1 cellular context compared by ENCODE assay signal in the genomic region with DNA sequence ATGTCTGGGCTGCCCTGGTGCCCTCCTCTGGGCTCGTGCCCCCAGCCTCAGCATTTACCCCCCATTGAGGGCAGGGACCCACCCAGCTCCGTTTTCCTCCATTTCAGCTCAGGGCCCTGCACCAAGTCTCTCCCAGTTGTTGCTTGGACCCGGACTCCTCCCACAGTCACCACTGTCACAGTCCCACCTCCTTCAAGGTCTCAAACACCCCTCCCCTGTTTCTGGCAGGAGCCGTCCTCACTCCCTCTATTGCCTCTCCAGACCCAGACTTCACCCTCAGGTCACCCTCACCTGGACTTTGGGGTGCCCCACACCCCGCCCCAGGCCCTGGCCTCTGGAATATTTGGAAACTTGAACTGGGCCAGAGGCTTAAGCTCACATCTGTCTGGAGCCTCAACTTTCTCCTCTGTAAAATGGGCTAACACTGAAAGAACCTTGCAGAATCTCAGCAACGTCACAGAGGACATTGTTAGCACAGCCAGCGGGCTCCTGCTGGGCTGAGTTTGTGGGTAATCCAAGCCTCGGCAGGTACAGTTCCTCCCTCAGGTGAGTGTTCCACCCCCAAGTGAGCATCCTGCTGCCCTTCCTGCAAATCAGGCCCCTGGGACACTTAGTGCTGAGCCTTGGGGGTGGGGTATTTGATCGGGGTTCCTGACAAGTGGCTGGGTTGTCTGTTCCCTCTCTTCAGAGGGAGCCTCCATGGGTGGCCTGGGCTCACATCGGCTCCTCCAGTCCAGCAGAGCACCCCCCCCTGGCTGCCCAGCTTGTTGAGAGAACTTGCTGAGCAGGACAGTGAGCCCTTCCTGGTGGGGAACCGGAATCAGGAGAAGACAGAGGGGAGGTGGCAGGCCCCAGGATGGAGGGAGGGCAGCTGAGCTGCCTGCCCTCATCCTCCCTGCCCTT.
TF ChIP-seq lines count a peak whose summit lies in the region.

No MANE protein-coding gene starts in this region.

TF ChIP-seq in K562, 482 proteins besides CTCF, POLR2A, EP300 and RAD21 (continued from another document and continues in another):
- TF ChIP-seq, protein P1, sequence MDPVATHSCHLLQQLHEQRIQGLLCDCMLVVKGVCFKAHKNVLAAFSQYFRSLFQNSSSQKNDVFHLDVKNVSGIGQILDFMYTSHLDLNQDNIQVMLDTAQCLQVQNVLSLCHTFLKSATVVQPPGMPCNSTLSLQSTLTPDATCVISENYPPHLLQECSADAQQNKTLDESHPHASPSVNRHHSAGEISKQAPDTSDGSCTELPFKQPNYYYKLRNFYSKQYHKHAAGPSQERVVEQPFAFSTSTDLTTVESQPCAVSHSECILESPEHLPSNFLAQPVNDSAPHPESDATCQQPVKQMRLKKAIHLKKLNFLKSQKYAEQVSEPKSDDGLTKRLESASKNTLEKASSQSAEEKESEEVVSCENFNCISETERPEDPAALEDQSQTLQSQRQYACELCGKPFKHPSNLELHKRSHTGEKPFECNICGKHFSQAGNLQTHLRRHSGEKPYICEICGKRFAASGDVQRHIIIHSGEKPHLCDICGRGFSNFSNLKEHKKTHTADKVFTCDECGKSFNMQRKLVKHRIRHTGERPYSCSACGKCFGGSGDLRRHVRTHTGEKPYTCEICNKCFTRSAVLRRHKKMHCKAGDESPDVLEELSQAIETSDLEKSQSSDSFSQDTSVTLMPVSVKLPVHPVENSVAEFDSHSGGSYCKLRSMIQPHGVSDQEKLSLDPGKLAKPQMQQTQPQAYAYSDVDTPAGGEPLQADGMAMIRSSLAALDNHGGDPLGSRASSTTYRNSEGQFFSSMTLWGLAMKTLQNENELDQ (CRISPR knock-in tag; IDR thresholded peaks at IDR 0.05; ENCODE audit: borderline replicate concordance): 0 out of 2 replicates have a peak, but pooled peaks have one; percentile 16
- no peak for TF ChIP-seq NCOA1 (IDR thresholded peaks at IDR 0.05; ENCODE audit: low read depth)
- TF ChIP-seq ZNF586 (CRISPR knock-in tag; conservative IDR thresholded peaks at IDR 0.05): no peak
- no peak for TF ChIP-seq SNRNP70 (optimal IDR thresholded peaks at IDR 0.05; ENCODE audit: low read depth, low read length)
- peak; percentile 90 for TF ChIP-seq RBM25 (IDR thresholded peaks at IDR 0.05; ENCODE audit: low read depth, low read length, severe bottlenecking)
- no peak for TF ChIP-seq ETS2 (tag; IDR thresholded peaks at IDR 0.05; ENCODE audit: borderline replicate concordance, poor library complexity, severe bottlenecking)
- TF ChIP-seq, protein P2, sequence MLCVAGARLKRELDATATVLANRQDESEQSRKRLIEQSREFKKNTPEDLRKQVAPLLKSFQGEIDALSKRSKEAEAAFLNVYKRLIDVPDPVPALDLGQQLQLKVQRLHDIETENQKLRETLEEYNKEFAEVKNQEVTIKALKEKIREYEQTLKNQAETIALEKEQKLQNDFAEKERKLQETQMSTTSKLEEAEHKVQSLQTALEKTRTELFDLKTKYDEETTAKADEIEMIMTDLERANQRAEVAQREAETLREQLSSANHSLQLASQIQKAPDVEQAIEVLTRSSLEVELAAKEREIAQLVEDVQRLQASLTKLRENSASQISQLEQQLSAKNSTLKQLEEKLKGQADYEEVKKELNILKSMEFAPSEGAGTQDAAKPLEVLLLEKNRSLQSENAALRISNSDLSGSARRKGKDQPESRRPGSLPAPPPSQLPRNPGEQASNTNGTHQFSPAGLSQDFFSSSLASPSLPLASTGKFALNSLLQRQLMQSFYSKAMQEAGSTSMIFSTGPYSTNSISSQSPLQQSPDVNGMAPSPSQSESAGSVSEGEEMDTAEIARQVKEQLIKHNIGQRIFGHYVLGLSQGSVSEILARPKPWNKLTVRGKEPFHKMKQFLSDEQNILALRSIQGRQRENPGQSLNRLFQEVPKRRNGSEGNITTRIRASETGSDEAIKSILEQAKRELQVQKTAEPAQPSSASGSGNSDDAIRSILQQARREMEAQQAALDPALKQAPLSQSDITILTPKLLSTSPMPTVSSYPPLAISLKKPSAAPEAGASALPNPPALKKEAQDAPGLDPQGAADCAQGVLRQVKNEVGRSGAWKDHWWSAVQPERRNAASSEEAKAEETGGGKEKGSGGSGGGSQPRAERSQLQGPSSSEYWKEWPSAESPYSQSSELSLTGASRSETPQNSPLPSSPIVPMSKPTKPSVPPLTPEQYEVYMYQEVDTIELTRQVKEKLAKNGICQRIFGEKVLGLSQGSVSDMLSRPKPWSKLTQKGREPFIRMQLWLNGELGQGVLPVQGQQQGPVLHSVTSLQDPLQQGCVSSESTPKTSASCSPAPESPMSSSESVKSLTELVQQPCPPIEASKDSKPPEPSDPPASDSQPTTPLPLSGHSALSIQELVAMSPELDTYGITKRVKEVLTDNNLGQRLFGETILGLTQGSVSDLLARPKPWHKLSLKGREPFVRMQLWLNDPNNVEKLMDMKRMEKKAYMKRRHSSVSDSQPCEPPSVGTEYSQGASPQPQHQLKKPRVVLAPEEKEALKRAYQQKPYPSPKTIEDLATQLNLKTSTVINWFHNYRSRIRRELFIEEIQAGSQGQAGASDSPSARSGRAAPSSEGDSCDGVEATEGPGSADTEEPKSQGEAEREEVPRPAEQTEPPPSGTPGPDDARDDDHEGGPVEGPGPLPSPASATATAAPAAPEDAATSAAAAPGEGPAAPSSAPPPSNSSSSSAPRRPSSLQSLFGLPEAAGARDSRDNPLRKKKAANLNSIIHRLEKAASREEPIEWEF (CRISPR knock-in tag; IDR thresholded peaks at IDR 0.05): no peak
- no peak for TF ChIP-seq ZNF780A (CRISPR knock-in tag; IDR thresholded peaks at IDR 0.05)
- no peak for TF ChIP-seq HOXB6 (CRISPR knock-in tag; IDR thresholded peaks at IDR 0.05; ENCODE audit: borderline replicate concordance)
- no peak for TF ChIP-seq ZSCAN32 (CRISPR knock-in tag; IDR thresholded peaks at IDR 0.05)
- no peak for TF ChIP-seq ILF3 (IDR thresholded peaks at IDR 0.05; ENCODE audit: borderline replicate concordance)
- TF ChIP-seq PHB2 (IDR thresholded peaks at IDR 0.05; ENCODE audit: low read depth): no peak
- TF ChIP-seq ASH1L (IDR thresholded peaks at IDR 0.05; ENCODE audit: borderline replicate concordance, low read depth, partially characterized antibody): no peak
- no peak for TF ChIP-seq ZNF311 (CRISPR knock-in tag; IDR thresholded peaks at IDR 0.05)
- no peak for TF ChIP-seq GATAD2A (IDR thresholded peaks at IDR 0.05)
- TF ChIP-seq, protein P3, sequence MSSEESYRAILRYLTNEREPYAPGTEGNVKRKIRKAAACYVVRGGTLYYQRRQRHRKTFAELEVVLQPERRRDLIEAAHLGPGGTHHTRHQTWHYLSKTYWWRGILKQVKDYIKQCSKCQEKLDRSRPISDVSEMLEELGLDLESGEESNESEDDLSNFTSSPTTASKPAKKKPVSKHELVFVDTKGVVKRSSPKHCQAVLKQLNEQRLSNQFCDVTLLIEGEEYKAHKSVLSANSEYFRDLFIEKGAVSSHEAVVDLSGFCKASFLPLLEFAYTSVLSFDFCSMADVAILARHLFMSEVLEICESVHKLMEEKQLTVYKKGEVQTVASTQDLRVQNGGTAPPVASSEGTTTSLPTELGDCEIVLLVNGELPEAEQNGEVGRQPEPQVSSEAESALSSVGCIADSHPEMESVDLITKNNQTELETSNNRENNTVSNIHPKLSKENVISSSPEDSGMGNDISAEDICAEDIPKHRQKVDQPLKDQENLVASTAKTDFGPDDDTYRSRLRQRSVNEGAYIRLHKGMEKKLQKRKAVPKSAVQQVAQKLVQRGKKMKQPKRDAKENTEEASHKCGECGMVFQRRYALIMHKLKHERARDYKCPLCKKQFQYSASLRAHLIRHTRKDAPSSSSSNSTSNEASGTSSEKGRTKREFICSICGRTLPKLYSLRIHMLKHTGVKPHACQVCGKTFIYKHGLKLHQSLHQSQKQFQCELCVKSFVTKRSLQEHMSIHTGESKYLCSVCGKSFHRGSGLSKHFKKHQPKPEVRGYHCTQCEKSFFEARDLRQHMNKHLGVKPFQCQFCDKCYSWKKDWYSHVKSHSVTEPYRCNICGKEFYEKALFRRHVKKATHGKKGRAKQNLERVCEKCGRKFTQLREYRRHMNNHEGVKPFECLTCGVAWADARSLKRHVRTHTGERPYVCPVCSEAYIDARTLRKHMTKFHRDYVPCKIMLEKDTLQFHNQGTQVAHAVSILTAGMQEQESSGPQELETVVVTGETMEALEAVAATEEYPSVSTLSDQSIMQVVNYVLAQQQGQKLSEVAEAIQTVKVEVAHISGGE (CRISPR knock-in tag; IDR thresholded peaks at IDR 0.05): no peak
- no peak for TF ChIP-seq ADNP (tag; IDR thresholded peaks at IDR 0.05)
- TF ChIP-seq LARP7 (IDR thresholded peaks at IDR 0.05): no peak
- no peak for TF ChIP-seq ZEB2 (IDR thresholded peaks at IDR 0.05)
- no peak for TF ChIP-seq ZNF175 (CRISPR knock-in tag; IDR thresholded peaks at IDR 0.05; ENCODE audit: low read depth)
- peak; percentile 58; the same call in 1 of the 2 replicates for TF ChIP-seq HDAC2 (IDR thresholded peaks at IDR 0.05)
- TF ChIP-seq PML (IDR thresholded peaks at IDR 0.05; ENCODE audit: low read length): no peak
- TF ChIP-seq RBM39 (optimal IDR thresholded peaks at IDR 0.05; ENCODE audit: low read depth, low read length): no peak
- peak; percentile 65; the same call in 1 of the 2 replicates for TF ChIP-seq CBX1 (IDR thresholded peaks at IDR 0.05; ENCODE audit: low read depth)
- no peak for TF ChIP-seq MEF2D (tag; conservative IDR thresholded peaks at IDR 0.05; ENCODE audit: low read depth)
- TF ChIP-seq NFIC (IDR thresholded peaks at IDR 0.05): no peak
- no peak; the same call in 1 of the 2 replicates for TF ChIP-seq RBFOX2 (IDR thresholded peaks at IDR 0.05; ENCODE audit: low read depth, low read length)
- peak; percentile 5; the same call in 1 of the 2 replicates for TF ChIP-seq PHF8 (IDR thresholded peaks at IDR 0.05; ENCODE audit: borderline replicate concordance, low read length)
- TF ChIP-seq, protein P4, sequence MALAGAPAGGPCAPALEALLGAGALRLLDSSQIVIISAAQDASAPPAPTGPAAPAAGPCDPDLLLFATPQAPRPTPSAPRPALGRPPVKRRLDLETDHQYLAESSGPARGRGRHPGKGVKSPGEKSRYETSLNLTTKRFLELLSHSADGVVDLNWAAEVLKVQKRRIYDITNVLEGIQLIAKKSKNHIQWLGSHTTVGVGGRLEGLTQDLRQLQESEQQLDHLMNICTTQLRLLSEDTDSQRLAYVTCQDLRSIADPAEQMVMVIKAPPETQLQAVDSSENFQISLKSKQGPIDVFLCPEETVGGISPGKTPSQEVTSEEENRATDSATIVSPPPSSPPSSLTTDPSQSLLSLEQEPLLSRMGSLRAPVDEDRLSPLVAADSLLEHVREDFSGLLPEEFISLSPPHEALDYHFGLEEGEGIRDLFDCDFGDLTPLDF (CRISPR knock-in tag; IDR thresholded peaks at IDR 0.05): no peak
- TF ChIP-seq SP2 (IDR thresholded peaks at IDR 0.05; ENCODE audit: extremely low read depth, low read depth, low read length, poor library complexity, severe bottlenecking): no peak
- TF ChIP-seq JUNB (CRISPR knock-in tag; conservative IDR thresholded peaks at IDR 0.05): no peak
- no peak for TF ChIP-seq ZNF79 (CRISPR knock-in tag; IDR thresholded peaks at IDR 0.05; ENCODE audit: low read depth)
- no peak for TF ChIP-seq ZNF696 (CRISPR knock-in tag; conservative IDR thresholded peaks at IDR 0.05)
- TF ChIP-seq, protein P5, sequence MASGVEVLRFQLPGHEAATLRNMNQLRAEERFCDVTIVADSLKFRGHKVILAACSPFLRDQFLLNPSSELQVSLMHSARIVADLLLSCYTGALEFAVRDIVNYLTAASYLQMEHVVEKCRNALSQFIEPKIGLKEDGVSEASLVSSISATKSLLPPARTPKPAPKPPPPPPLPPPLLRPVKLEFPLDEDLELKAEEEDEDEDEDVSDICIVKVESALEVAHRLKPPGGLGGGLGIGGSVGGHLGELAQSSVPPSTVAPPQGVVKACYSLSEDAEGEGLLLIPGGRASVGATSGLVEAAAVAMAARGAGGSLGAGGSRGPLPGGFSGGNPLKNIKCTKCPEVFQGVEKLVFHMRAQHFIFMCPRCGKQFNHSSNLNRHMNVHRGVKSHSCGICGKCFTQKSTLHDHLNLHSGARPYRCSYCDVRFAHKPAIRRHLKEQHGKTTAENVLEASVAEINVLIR (CRISPR knock-in tag; IDR thresholded peaks at IDR 0.05): no peak
- TF ChIP-seq, protein P6, sequence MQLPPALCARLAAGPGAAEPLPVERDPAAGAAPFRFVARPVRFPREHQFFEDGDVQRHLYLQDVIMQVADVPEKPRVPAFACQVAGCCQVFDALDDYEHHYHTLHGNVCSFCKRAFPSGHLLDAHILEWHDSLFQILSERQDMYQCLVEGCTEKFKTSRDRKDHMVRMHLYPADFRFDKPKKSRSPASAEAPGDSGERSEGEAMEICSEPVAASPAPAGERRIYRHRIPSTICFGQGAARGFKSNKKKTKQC (CRISPR knock-in tag; IDR thresholded peaks at IDR 0.05): no peak
- TF ChIP-seq, protein P7, sequence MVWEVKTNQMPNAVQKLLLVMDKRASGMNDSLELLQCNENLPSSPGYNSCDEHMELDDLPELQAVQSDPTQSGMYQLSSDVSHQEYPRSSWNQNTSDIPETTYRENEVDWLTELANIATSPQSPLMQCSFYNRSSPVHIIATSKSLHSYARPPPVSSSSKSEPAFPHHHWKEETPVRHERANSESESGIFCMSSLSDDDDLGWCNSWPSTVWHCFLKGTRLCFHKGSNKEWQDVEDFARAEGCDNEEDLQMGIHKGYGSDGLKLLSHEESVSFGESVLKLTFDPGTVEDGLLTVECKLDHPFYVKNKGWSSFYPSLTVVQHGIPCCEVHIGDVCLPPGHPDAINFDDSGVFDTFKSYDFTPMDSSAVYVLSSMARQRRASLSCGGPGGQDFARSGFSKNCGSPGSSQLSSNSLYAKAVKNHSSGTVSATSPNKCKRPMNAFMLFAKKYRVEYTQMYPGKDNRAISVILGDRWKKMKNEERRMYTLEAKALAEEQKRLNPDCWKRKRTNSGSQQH (CRISPR knock-in tag; IDR thresholded peaks at IDR 0.05): 0 out of 2 replicates have a peak, but pooled peaks have one; percentile 2
- TF ChIP-seq, protein P8, sequence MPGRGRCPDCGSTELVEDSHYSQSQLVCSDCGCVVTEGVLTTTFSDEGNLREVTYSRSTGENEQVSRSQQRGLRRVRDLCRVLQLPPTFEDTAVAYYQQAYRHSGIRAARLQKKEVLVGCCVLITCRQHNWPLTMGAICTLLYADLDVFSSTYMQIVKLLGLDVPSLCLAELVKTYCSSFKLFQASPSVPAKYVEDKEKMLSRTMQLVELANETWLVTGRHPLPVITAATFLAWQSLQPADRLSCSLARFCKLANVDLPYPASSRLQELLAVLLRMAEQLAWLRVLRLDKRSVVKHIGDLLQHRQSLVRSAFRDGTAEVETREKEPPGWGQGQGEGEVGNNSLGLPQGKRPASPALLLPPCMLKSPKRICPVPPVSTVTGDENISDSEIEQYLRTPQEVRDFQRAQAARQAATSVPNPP (IDR thresholded peaks at IDR 0.05; ENCODE audit: borderline replicate concordance, insufficient read depth, insufficient read length): no peak
- no peak for TF ChIP-seq ZKSCAN3 (CRISPR knock-in tag; IDR thresholded peaks at IDR 0.05)
- TF ChIP-seq, protein P9, sequence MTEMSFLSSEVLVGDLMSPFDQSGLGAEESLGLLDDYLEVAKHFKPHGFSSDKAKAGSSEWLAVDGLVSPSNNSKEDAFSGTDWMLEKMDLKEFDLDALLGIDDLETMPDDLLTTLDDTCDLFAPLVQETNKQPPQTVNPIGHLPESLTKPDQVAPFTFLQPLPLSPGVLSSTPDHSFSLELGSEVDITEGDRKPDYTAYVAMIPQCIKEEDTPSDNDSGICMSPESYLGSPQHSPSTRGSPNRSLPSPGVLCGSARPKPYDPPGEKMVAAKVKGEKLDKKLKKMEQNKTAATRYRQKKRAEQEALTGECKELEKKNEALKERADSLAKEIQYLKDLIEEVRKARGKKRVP (CRISPR knock-in tag; IDR thresholded peaks at IDR 0.05): no peak
- TF ChIP-seq HSF4 (CRISPR knock-in tag; IDR thresholded peaks at IDR 0.05; ENCODE audit: borderline replicate concordance): no peak
- no peak for TF ChIP-seq ZNF77 (CRISPR knock-in tag; IDR thresholded peaks at IDR 0.05)
- TF ChIP-seq ZNF75A (CRISPR knock-in tag; IDR thresholded peaks at IDR 0.05): no peak
